Comparison of ENCODE assay signal across 21 cellular contexts in the genomic region with DNA sequence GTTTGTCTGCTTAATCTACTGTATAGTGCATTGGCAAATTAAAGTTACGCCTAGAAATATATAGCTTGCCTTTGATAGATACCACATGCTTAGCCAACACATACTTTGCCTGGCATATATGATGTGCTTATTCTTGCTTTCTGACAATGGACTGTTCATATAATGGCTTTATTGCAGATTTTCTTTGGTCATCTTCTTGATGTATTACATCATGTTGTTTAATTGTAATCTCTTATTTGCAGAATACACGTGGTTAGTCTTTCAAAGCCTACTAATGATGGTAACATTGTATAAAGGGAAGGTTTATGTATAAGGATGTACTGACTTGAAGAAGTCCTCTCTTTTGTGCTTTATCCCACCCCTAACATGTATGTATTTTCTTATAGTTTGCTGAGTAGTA.
A peak's percentile ranks its signal among the peaks of the same experiment; 100 is the strongest.
DNase-seq lines count a peak whose midpoint lies in the region; TF ChIP-seq lines count a peak whose summit lies in the region.
"Had no signal": no experiment of that assay in that cellular context is flagged by ENCODE, and none has a peak within 500 bp of the region (broad histone marks: within the 10 kb centered on the region; RNA-seq: fewer than 3 reads in every experiment).

No MANE protein-coding gene starts in this region.

- no peaks in the 10 kb centered on the region for H3K36me3 ChIP-seq in breast epithelium
- H3K36me3 ChIP-seq in neural cell (ENCODE audit: insufficient read depth, low read length) = no peaks in the 10 kb centered on the region
- H3K36me3 ChIP-seq: SJSA1 had no signal

- H3K27me3 ChIP-seq in breast epithelium = no peaks in the 10 kb centered on the region
- no peaks in the 10 kb centered on the region for H3K27me3 ChIP-seq in neural cell (ENCODE audit: insufficient read depth, low read depth, low read length)
- H3K27me3 ChIP-seq: SJSA1 had no signal

- H3K4me3 ChIP-seq in breast epithelium = peak overlapping the region in 2 of 3 donors; percentile 45 to 61
- peak overlapping the region; percentile 60 for H3K4me3 ChIP-seq in neural cell (ENCODE audit: low read length)
- H3K4me3 ChIP-seq: SJSA1 had no signal

- no peaks in the 10 kb centered on the region for H3K4me1 Mint-ChIP-seq in MCF 10A (ENCODE audit: insufficient read depth, unreplicated experiment)
- H3K4me1 Mint-ChIP-seq in type B pancreatic cell (ENCODE audit: unreplicated experiment) = peaks cover 16% of the 10 kb centered on the region
- H3K4me1 Mint-ChIP-seq in T-helper 2 cell treated with Interferon-gamma antibody and Interleukin-4, amounts not matched to agents 5 μg/mL and 100 μg/mL, for 36 hours (ENCODE audit: low read depth) = no peaks in the 10 kb centered on the region
- H3K4me1 Mint-ChIP-seq: CD14-positive monocyte, IgD-negative memory B cell had no signal

- peaks cover 96% of the 10 kb centered on the region for H3K27me3 Mint-ChIP-seq in MCF 10A (ENCODE audit: insufficient read depth, unreplicated experiment)
- no peaks in the 10 kb centered on the region for H3K27me3 Mint-ChIP-seq in type B pancreatic cell
- peaks cover 11% of the 10 kb centered on the region for H3K27me3 Mint-ChIP-seq in T-helper 2 cell treated with Interferon-gamma antibody and Interleukin-4, amounts not matched to agents 5 μg/mL and 100 μg/mL, for 36 hours (ENCODE audit: low read depth)
- H3K27me3 Mint-ChIP-seq: IgD-negative memory B cell had no signal

- CTCF ChIA-PET in MCF 10A (lab: Yijun Ruan, JAX) = interaction anchor here (1.5 kb wide), 1 partner anchor 8 kb away, joined by 3 read pairs; no protein-coding TSS in a partner anchor

- H3K9me2 ChIP-seq in neural cell (ENCODE audit: insufficient read depth, low read length) = no peaks in the 10 kb centered on the region

- H3K36me3 Mint-ChIP-seq in MCF 10A (ENCODE audit: insufficient read depth, unreplicated experiment) (no peaks in the 10 kb centered on the region), type B pancreatic cell (no peaks in the 10 kb centered on the region)
- no peaks in the 10 kb centered on the region for H3K36me3 Mint-ChIP-seq in T-helper 2 cell treated with Interferon-gamma antibody and Interleukin-4, amounts not matched to agents 5 μg/mL and 100 μg/mL, for 36 hours (ENCODE audit: low read depth)
- H3K36me3 Mint-ChIP-seq: CD14-positive monocyte, IgD-negative memory B cell had no signal

- peaks cover 36% of the 10 kb centered on the region for H3K79me2 ChIP-seq in neural cell (replicated peaks; ENCODE audit: insufficient read depth, low read length)

- H3K9me3 ChIP-seq in breast epithelium (no peaks in the 10 kb centered on the region), neural cell (ENCODE audit: low read length) (no peaks in the 10 kb centered on the region)
- H3K9me3 ChIP-seq: SJSA1 had no signal

- intact Hi-C loops in breast epithelium (cut with DNase I; ENCODE audit: low total_unique reads) (no loop called here), MCF 10A (cut with micrococcal nuclease) (no loop called here)

- no peak overlapping the region for H2AFZ ChIP-seq in neural cell (ENCODE audit: low read depth, low read length)

- TF ChIP-seq EP300 in neural cell (conservative IDR thresholded peaks at IDR 0.05; ENCODE audit: poor library complexity, severe bottlenecking) = no peak

- POLR2A ChIA-PET in MCF 10A (lab: Yijun Ruan, JAX) = no interaction called here

- H3K27ac ChIP-seq in breast epithelium (peak overlapping the region; percentile 16 to 27), angular gyrus (ENCODE audit: low read depth, low read length) (peak overlapping the region; percentile 26), neural cell (ENCODE audit: low read length) (no peak overlapping the region)
- H3K27ac ChIP-seq: SJSA1 had no signal

- TF ChIP-seq CTCF in breast epithelium (IDR thresholded peaks at IDR 0.05) (no peak), MCF 10A (IDR thresholded peaks at IDR 0.05; ENCODE audit: unreplicated experiment) (no peak), neural cell (IDR thresholded peaks at IDR 0.05; ENCODE audit: poor library complexity, severe bottlenecking) (no peak), type B pancreatic cell (conservative IDR thresholded peaks at IDR 0.05) (no peak)

- H3K9ac ChIP-seq in neural cell (ENCODE audit: low read length) = no peak overlapping the region

- H3K9me3 Mint-ChIP-seq in MCF 10A (ENCODE audit: unreplicated experiment) = no peaks in the 10 kb centered on the region
- no peaks in the 10 kb centered on the region for H3K9me3 Mint-ChIP-seq in type B pancreatic cell
- H3K9me3 Mint-ChIP-seq in T-helper 2 cell treated with Interferon-gamma antibody and Interleukin-4, amounts not matched to agents 5 μg/mL and 100 μg/mL, for 36 hours = no peaks in the 10 kb centered on the region
- H3K9me3 Mint-ChIP-seq: CD14-positive monocyte, IgD-negative memory B cell had no signal

- H3K27ac Mint-ChIP-seq in MCF 10A (ENCODE audit: low read depth, unreplicated experiment) (no peak overlapping the region), type B pancreatic cell (no peak overlapping the region)
- H3K27ac Mint-ChIP-seq in T-helper 2 cell treated with Interferon-gamma antibody and Interleukin-4, amounts not matched to agents 5 μg/mL and 100 μg/mL, for 36 hours = no peak overlapping the region
- H3K27ac Mint-ChIP-seq: CD14-positive monocyte, IgD-negative memory B cell had no signal

- no TSS peak for BruUV-seq in MCF 10A (replicated peaks; lab: Mats Ljungman, UMichigan)

- DNase-seq in breast epithelium (ENCODE audit: low spot score in 2 of 2) (no peak), MCF 10A (ENCODE audit: unreplicated experiment) (no peak), type B pancreatic cell (ENCODE audit: extremely low spot score, unreplicated experiment) (no peak), LoVo (ENCODE audit: low spot score) (no peak), NCI-H524 treated with DMSO at 0.1 percent for 48 hours (lab: John Stamatoyannopoulos, UW) (no peak)
- DNase-seq in T-helper 2 cell treated with Interferon-gamma antibody and Interleukin-4, amounts not matched to agents 5 μg/mL and 100 μg/mL, for 36 hours (ENCODE audit: low spot score) = no peak
- DNase-seq: 8988T; DMS53; GDM1; GOT3; HCEC 1CT; NCI-H1048; NCI-H1417 treated with DMSO at 0.1 percent for 48 hours; NCI-H510A; NCI-H774; NK-92 treated with Interleukin-12 subunit alpha and Interleukin-12 subunit beta, amount 100 ng/mL, for 24 hours had no signal

- H3F3A ChIP-seq in neural cell (ENCODE audit: insufficient read depth, low read length, poor library complexity, severe bottlenecking) = no peaks in the 10 kb centered on the region

- peak overlapping the region; percentile 30 for H3K4me2 ChIP-seq in neural cell (ENCODE audit: low read length)

- H3K4me3 Mint-ChIP-seq in MCF 10A (ENCODE audit: unreplicated experiment) (no peak overlapping the region), type B pancreatic cell (peak overlapping the region; percentile 31)
- H3K4me3 Mint-ChIP-seq in T-helper 2 cell treated with Interferon-gamma antibody and Interleukin-4, amounts not matched to agents 5 μg/mL and 100 μg/mL, for 36 hours = no peak overlapping the region
- H3K4me3 Mint-ChIP-seq: CD14-positive monocyte, IgD-negative memory B cell had no signal

- H4K20me1 ChIP-seq in neural cell (ENCODE audit: insufficient read depth) = no peaks in the 10 kb centered on the region

- no peak for TF ChIP-seq RAD21 in neural cell (conservative IDR thresholded peaks at IDR 0.05)

- H3K4me1 ChIP-seq in breast epithelium = no peaks in the 10 kb centered on the region
- H3K4me1 ChIP-seq: SJSA1 had no signal

- TF ChIP-seq POLR2A in breast epithelium (IDR thresholded peaks at IDR 0.05) = no peak

TF ChIP-seq in neural cell, 6 proteins besides CTCF, POLR2A, EP300 and RAD21:
- TF ChIP-seq TAF1 (IDR thresholded peaks at IDR 0.05; ENCODE audit: low read depth) (no peak), REST (IDR thresholded peaks at IDR 0.05; ENCODE audit: borderline replicate concordance) (no peak), POLR2AphosphoS5 (IDR thresholded peaks at IDR 0.05) (no peak), EZH2 (IDR thresholded peaks at IDR 0.05; ENCODE audit: borderline replicate concordance, insufficient read depth, low read length, poor library complexity, severe bottlenecking) (no peak), SMC3 (conservative IDR thresholded peaks at IDR 0.05; ENCODE audit: poor library complexity) (no peak), MXI1 (conservative IDR thresholded peaks at IDR 0.05; ENCODE audit: poor library complexity, severe bottlenecking) (no peak)
TF ChIP-seq in neural cell: peak in this region for 0.
